ENCODE assay signal across 13 cellular contexts in genomic region chrX:134634691-134635090, GRCh38. TPM values are rescaled to one million over a fixed set of nuclear protein-coding genes. Genes with fewer than 3 reads are reported as not detected.
DNase-seq lines count a peak whose midpoint lies in the region; ATAC-seq, FAIRE-seq and TF ChIP-seq lines count a peak whose summit lies in the region.
"Had no signal": no experiment of that assay in that cellular context is flagged by ENCODE, and none has a peak within 500 bp of the region (broad histone marks: within the 10 kb centered on the region; RNA-seq: fewer than 3 reads in every experiment).

No MANE protein-coding gene starts in this region.

- no peak overlapping the region for H3K27ac ChIP-seq in GM12878 (ENCODE audit: control insufficient read depth, insufficient read depth)

- BruUV-seq in GM12878 (replicated peaks; lab: Mats Ljungman, UMichigan) = no TSS peak

- TF ChIP-seq EP300 in GM12878 (IDR thresholded peaks at IDR 0.05; ENCODE audit: borderline replicate concordance in 1 of 2, control insufficient read depth in 1 of 2, low read depth in 2 of 2, low read length in 2 of 2) = peak in 1 of 2 experiments; percentile 42; a peak in 1 of 4 replicates

- CTCF ChIA-PET in GM12878 (lab: Yijun Ruan, JAX) = no interaction called here
- CTCF ChIA-PET in activated CD8-positive, alpha-beta T cell treated with anti-CD3 and anti-CD28 coated beads, Interleukin-2, amount 10 ng/mL, durations not matched to agents 7 days and 5 days (lab: Charles Lee) = no interaction called here

- TF ChIP-seq CTCF in GM12878 (IDR thresholded peaks at IDR 0.05 in 2 of 3, conservative IDR thresholded peaks at IDR 0.05 in 1 of 3; ENCODE audit: control insufficient read depth in 2 of 3, extremely low read depth in 1 of 3, insufficient read depth in 1 of 3, low read depth in 3 of 3, low read length in 3 of 3) = no peak

- H3K27me3 ChIP-seq in GM12878 (replicated peaks in 1 of 2; ENCODE audit: control insufficient read depth in 2 of 2, insufficient read depth in 2 of 2, low read length in 1 of 2) = no peaks in the 10 kb centered on the region; a peak in 2 of 4 replicates

- FAIRE-seq in GM12878 (lab: Jason Lieb, UNC) = peak; percentile 59

- no peaks in the 10 kb centered on the region for H3K36me3 ChIP-seq in GM12878 (ENCODE audit: control insufficient read depth in 2 of 2, insufficient read depth in 2 of 2, low read length in 1 of 2)

- H3K9me3 ChIP-seq in GM12878 (replicated peaks; ENCODE audit: control insufficient read depth, insufficient read depth, low read length) = no peaks in the 10 kb centered on the region

- peaks cover 3% of the 10 kb centered on the region for H3K27me3 Mint-ChIP-seq in activated CD8-positive, alpha-beta T cell treated with anti-CD3 and anti-CD28 coated beads, Interleukin-2, amount 10 ng/mL, durations not matched to agents 7 days and 5 days (ENCODE audit: low read depth)

- H3K79me2 ChIP-seq in GM12878 (ENCODE audit: control insufficient read depth, insufficient read depth, low read length) = no peaks in the 10 kb centered on the region

- intact Hi-C loops in GM12878 (cut with micrococcal nuclease; ENCODE audit: unreplicated experiment) = no loop called here

- no peaks in the 10 kb centered on the region for H3K4me1 Mint-ChIP-seq in activated CD8-positive, alpha-beta T cell treated with anti-CD3 and anti-CD28 coated beads, Interleukin-2, amount 10 ng/mL, durations not matched to agents 7 days and 5 days (ENCODE audit: low read depth)
- H3K4me1 Mint-ChIP-seq: central memory CD8-positive, alpha-beta T cell; IgD-negative memory B cell had no signal

- SMC1A ChIA-PET in GM12878 (lab: Charles Lee; ENCODE audit: uncharacterized antibody, unreplicated experiment) = interaction anchor here (1.3 kb wide), 2 partner anchors 10 to 12 kb away, joined by 3 to 5 read pairs; no protein-coding TSS in a partner anchor

- H3K9me3 Mint-ChIP-seq in activated CD8-positive, alpha-beta T cell treated with anti-CD3 and anti-CD28 coated beads, Interleukin-2, amount 10 ng/mL, durations not matched to agents 7 days and 5 days (ENCODE audit: insufficient read depth) = no peaks in the 10 kb centered on the region
- H3K9me3 Mint-ChIP-seq: central memory CD8-positive, alpha-beta T cell; IgD-negative memory B cell had no signal

- H3K4me1 ChIP-seq in GM12878 (ENCODE audit: control insufficient read depth, insufficient read depth, low read length) = no peaks in the 10 kb centered on the region

- H3K4me3 Mint-ChIP-seq in activated CD8-positive, alpha-beta T cell treated with anti-CD3 and anti-CD28 coated beads, Interleukin-2, amount 10 ng/mL, durations not matched to agents 7 days and 5 days = no peak overlapping the region
- H3K4me3 Mint-ChIP-seq: central memory CD8-positive, alpha-beta T cell; IgD-negative memory B cell had no signal

- no peaks in the 10 kb centered on the region for H3K36me3 Mint-ChIP-seq in activated CD8-positive, alpha-beta T cell treated with anti-CD3 and anti-CD28 coated beads, Interleukin-2, amount 10 ng/mL, durations not matched to agents 7 days and 5 days (ENCODE audit: low read depth)
- H3K36me3 Mint-ChIP-seq: IgD-negative memory B cell had no signal

- no peak overlapping the region for H3K4me2 ChIP-seq in GM12878 (ENCODE audit: control insufficient read depth, insufficient read depth)

- TF ChIP-seq POLR2A in GM12878 (IDR thresholded peaks at IDR 0.05; ENCODE audit: low read depth, low read length) = no peak

- ATAC-seq in GM19035 (IDR thresholded peaks at IDR 0.05; ENCODE audit: unreplicated experiment) (peak; percentile 73), HG03103 (IDR thresholded peaks at IDR 0.05; ENCODE audit: low read depth, unreplicated experiment) (peak; percentile 81), GM12878 (peak; percentile 87)
- no peak for ATAC-seq in activated CD8-positive, alpha-beta T cell treated with anti-CD3 and anti-CD28 coated beads, Interleukin-2, amount 10 ng/mL, durations not matched to agents 7 days and 5 days

- POLR2A ChIA-PET in GM12878 (lab: Charles Lee) = interaction anchor here (1.5 kb wide), 1 partner anchor 11 kb away, joined by 3 read pairs; no protein-coding TSS in a partner anchor
- POLR2A ChIA-PET in activated CD8-positive, alpha-beta T cell treated with anti-CD3 and anti-CD28 coated beads, Interleukin-2, amount 10 ng/mL, durations not matched to agents 7 days and 5 days (lab: Charles Lee) = interaction anchor here (0.7 kb wide), 1 partner anchor 83 kb away, joined by 3 read pairs; no protein-coding TSS in a partner anchor

- in situ Hi-C loops in GM12878 (cut with MboI) = no loop called here

- RAD21 ChIA-PET in GM12878 (lab: Charles Lee; ENCODE audit: unreplicated experiment) = no interaction called here

- H3K4me3 ChIP-seq in GM12878 = no peak overlapping the region
- H3K4me3 ChIP-seq: lung had no signal

- DNase-seq in ELR (ENCODE audit: low read depth) (peak; percentile 15), GM12878 (ENCODE audit: low read depth, low spot score) (no peak), SW480 (ENCODE audit: low spot score) (no peak), epidermal melanocyte (ENCODE audit: insufficient read length, low spot score) (no peak)
- DNase-seq in activated CD8-positive, alpha-beta T cell treated with anti-CD3 and anti-CD28 coated beads, Interleukin-2, amount 10 ng/mL, durations not matched to agents 7 days and 5 days = no peak
- DNase-seq in effector CD8-positive, alpha-beta T cell (lab: John Stamatoyannopoulos, UW) = no peak
- DNase-seq: H7, NCI-H2029 had no signal

- 0% methylated on average over 5 of the region's 5 CpGs for WGBS in GM12878 (ENCODE audit: insufficient coverage, insufficient replicate concordance, low lambda C conversion rate, missing lambda C conversion rate)

- no peak overlapping the region for H3K9ac ChIP-seq in GM12878 (ENCODE audit: control insufficient read depth, insufficient read depth, low read length)

- TF ChIP-seq RAD21 in GM12878 (IDR thresholded peaks at IDR 0.05; ENCODE audit: insufficient read depth, low read depth, low read length) = no peak

- H4K20me1 ChIP-seq in GM12878 (ENCODE audit: control insufficient read depth, insufficient read depth) = no peaks in the 10 kb centered on the region

- H3K27ac Mint-ChIP-seq in activated CD8-positive, alpha-beta T cell treated with anti-CD3 and anti-CD28 coated beads, Interleukin-2, amount 10 ng/mL, durations not matched to agents 7 days and 5 days = no peak overlapping the region
- H3K27ac Mint-ChIP-seq: IgD-negative memory B cell had no signal

- H2AFZ ChIP-seq in GM12878 (ENCODE audit: control insufficient read depth, low read depth, low read length) = no peak overlapping the region

TF ChIP-seq in GM12878, 131 proteins besides CTCF, POLR2A, EP300 and RAD21 (continues in another document):
- TF ChIP-seq JUNB (IDR thresholded peaks at IDR 0.05) (peak; percentile 66), PML (IDR thresholded peaks at IDR 0.05; ENCODE audit: low read length) (no peak), BACH1 (IDR thresholded peaks at IDR 0.05; ENCODE audit: borderline replicate concordance) (peak; percentile 76; the same call in 1 of the 2 replicates), BCL11A (IDR thresholded peaks at IDR 0.05; ENCODE audit: low read depth, low read length) (no peak), ZBTB40 (IDR thresholded peaks at IDR 0.05; ENCODE audit: borderline replicate concordance) (no peak)

RNA-seq across cellular contexts. Expression of gene PLAC1, which starts 23.6 kb away (rescaled TPM):
- total RNA-seq in GM12878 (2013; cell fraction: nucleolus; rRNA removed) = not detected in 2 replicates
- total RNA-seq in GM12878 (2014; rRNA removed) = 0.17 TPM in 1 of 2 replicates, not detected in the other
- total RNA-seq in GM12878 (2014; rRNA removed; fragmentation: Illumina TruSeq; extraction: Trizol) = 0.18 TPM in 1 of 2 replicates, not detected in the other
- not detected in 2 replicates for total RNA-seq in GM12878 (2021)
- polyA plus RNA-seq in GM12878 (2011; ENCODE audit: low read depth) = not detected
- 0.05 TPM in 1 of 2 replicates, not detected in the other for polyA plus RNA-seq in GM12878 (2011; rRNA removed)
- 0.13 and 0.15 TPM in 2 replicates for polyA plus RNA-seq in GM12878 (2011; cell fraction: cytosol; rRNA removed)
- polyA plus RNA-seq in GM12878 (2011; cell fraction: nucleus; rRNA removed) = not detected in 2 replicates
- polyA plus RNA-seq in GM12878 (2012) = 0.10 TPM in 1 of 2 replicates, not detected in the other
- 0.33 TPM in 1 of 2 replicates, not detected in the other for polyA plus RNA-seq in GM12878 (2014; fragmentation: Illumina TruSeq; extraction: Trizol)
- polyA plus RNA-seq in GM12878 (2014; fragmentation: Nextera tagmentation; extraction: Ambion mirVana) = under 1 TPM in 1 of 2 experiments, not detected in 1; 0.07 TPM
- not detected in 2 replicates for polyA plus RNA-seq in GM12878 (2014; rRNA removed)
- under 1 TPM in 1 of 2 experiments, not detected in 1; 0.42 TPM for polyA plus RNA-seq in GM12878 (2016; fragmentation: Nextera tagmentation; extraction: Ambion mirVana)
- polyA minus RNA-seq in GM12878 (2011; rRNA and poly(A)+ RNA removed) = not detected in 2 replicates
- polyA minus RNA-seq in GM12878 (2011; cell fraction: cytosol; rRNA and poly(A)+ RNA removed) = not detected in 2 replicates
- not detected in 2 replicates for polyA minus RNA-seq in GM12878 (2011; cell fraction: nucleus; rRNA and poly(A)+ RNA removed)
- total RNA-seq in activated CD8-positive, alpha-beta T cell treated with anti-CD3 and anti-CD28 coated beads, Interleukin-2, amount 10 ng/mL, durations not matched to agents 7 days and 5 days = not detected
- polyA plus RNA-seq: IgD-negative memory B cell had no signal
